In the genomic region with DNA sequence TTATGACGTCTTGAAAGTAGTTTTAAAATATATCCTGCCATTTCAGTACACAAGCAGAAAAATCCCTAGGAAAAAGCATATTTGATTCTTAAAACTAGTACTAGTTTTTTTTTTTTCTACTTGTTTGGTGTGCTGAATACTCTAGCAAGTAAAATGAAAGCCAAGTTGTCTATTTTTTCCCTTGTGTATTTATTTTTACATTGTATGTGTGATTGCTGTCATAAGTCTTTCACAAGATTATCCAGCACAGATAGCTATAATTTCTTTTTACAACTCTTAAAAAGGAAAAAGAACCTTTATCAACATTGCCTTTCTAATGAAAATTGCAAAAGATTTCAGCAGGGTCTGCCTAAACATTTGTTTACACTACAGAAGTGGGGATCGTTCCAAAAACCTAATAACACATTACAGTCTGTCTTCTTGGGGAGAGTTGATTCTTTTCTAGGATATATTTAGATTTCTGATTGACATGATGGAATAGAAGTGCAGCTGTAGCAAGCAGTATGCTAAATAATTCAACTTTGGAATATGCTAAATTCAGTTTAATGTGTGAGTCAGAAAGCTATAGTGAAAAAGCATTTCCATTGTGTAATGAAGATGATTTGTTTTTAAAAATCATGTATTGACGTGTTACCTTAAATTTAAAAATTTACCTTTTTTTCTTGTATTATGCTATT, we compare ENCODE assay signal across 9 cellular contexts. TPM values are rescaled to one million over a fixed set of nuclear protein-coding genes. Genes with fewer than 3 reads are reported as not detected.
DNase-seq lines count a peak whose midpoint lies in the region; ATAC-seq, FAIRE-seq and TF ChIP-seq lines count a peak whose summit lies in the region.
"Had no signal": no experiment of that assay in that cellular context is flagged by ENCODE, and none has a peak within 500 bp of the region (broad histone marks: within the 10 kb centered on the region; RNA-seq: fewer than 3 reads in every experiment).

No MANE protein-coding gene starts in this region.

- FAIRE-seq in G401.6 (lab: Jason Lieb, UNC): peak; percentile 11

- H3K4me1 ChIP-seq in OCI-LY1 (ENCODE audit: insufficient read depth, low read length, severe bottlenecking) (peaks cover 54% of the 10 kb centered on the region), ovary (ENCODE audit: insufficient read depth) (peaks cover 1% of the 10 kb centered on the region)

- no peak overlapping the region for H3K27ac ChIP-seq in OCI-LY1 (ENCODE audit: low read depth, low read length, poor library complexity, severe bottlenecking)
- H3K27ac ChIP-seq in ovary: no peak overlapping the region

- DNase-seq in endothelial cell (ENCODE audit: low spot score) (no peak), ovary (no peak), mucosa of gallbladder (ENCODE audit: low spot score) (no peak)
- DNase-seq in stimulated activated CD4-positive, alpha-beta T cell treated with anti-CD3 and anti-CD28 coated beads, Interleukin-2, amount 100 ng/mL, for 48 hours: no peak

- H3K27me3 Mint-ChIP-seq in endothelial cell (ENCODE audit: unreplicated experiment): peaks cover 3% of the 10 kb centered on the region

- H3K36me3 Mint-ChIP-seq in endothelial cell (ENCODE audit: low read depth, unreplicated experiment): peaks cover 6% of the 10 kb centered on the region

- peak overlapping the region; percentile 98 for H3K4me3 Mint-ChIP-seq in endothelial cell (ENCODE audit: unreplicated experiment)

- peak overlapping the region; percentile 100 for H3K9ac ChIP-seq in OCI-LY1 (ENCODE audit: low read length)

- ATAC-seq in GM21723 (IDR thresholded peaks at IDR 0.05; ENCODE audit: unreplicated experiment): no peak
- no peak for ATAC-seq in GM18861 (IDR thresholded peaks at IDR 0.05; ENCODE audit: unreplicated experiment)

- H3F3A ChIP-seq in OCI-LY1 (ENCODE audit: insufficient read depth, low read length): no peaks in the 10 kb centered on the region

- TF ChIP-seq CTCF in OCI-LY1 (IDR thresholded peaks at IDR 0.05; ENCODE audit: low read length): no peak
- no peak for TF ChIP-seq CTCF in endothelial cell (IDR thresholded peaks at IDR 0.05; ENCODE audit: unreplicated experiment)
- TF ChIP-seq CTCF in ovary (IDR thresholded peaks at IDR 0.05): no peak

- intact Hi-C loops in ovary (cut with DNase I): no loop called here

- H3K9me3 ChIP-seq in OCI-LY1 (ENCODE audit: low read length) (no peaks in the 10 kb centered on the region), ovary (no peaks in the 10 kb centered on the region)

- peak overlapping the region; percentile 97 for H3K4me2 ChIP-seq in OCI-LY1 (ENCODE audit: low read length)

- TF ChIP-seq EP300 in ovary (IDR thresholded peaks at IDR 0.05): no peak

- peaks cover 21% of the 10 kb centered on the region for H3K4me1 Mint-ChIP-seq in endothelial cell (ENCODE audit: unreplicated experiment)

- peak overlapping the region; percentile 44 for H3K27ac Mint-ChIP-seq in endothelial cell (ENCODE audit: unreplicated experiment)

- H3K36me3 ChIP-seq in OCI-LY1 (ENCODE audit: insufficient read depth, low read length) (peaks cover 43% of the 10 kb centered on the region), ovary (no peaks in the 10 kb centered on the region)

- H3K4me3 ChIP-seq in OCI-LY1 (ENCODE audit: low read depth, low read length, poor library complexity, severe bottlenecking): peak overlapping the region; percentile 94
- peak overlapping the region; percentile 91 for H3K4me3 ChIP-seq in ovary
- H3K4me3 ChIP-seq: lung had no signal

- H4K20me1 ChIP-seq in OCI-LY1 (ENCODE audit: insufficient read depth, low read length): peaks cover 10% of the 10 kb centered on the region; the same call in 1 of the 2 replicates

- no peak overlapping the region for H2AFZ ChIP-seq in OCI-LY1 (ENCODE audit: low read length)

- TF ChIP-seq POLR2A in ovary (IDR thresholded peaks at IDR 0.05): no peak

- no peaks in the 10 kb centered on the region for H3K9me3 Mint-ChIP-seq in endothelial cell (ENCODE audit: unreplicated experiment)

- 20 to 24% (median 21%) methylated on average over 3 of the region's 3 CpGs for WGBS in ovary, 3 donors

- H3K27me3 ChIP-seq in OCI-LY1 (ENCODE audit: insufficient read depth, low read length): no peaks in the 10 kb centered on the region
- no peaks in the 10 kb centered on the region for H3K27me3 ChIP-seq in ovary

- peaks cover 91% of the 10 kb centered on the region for H3K79me2 ChIP-seq in OCI-LY1 (ENCODE audit: insufficient read depth, low read length)

- H3K9me2 ChIP-seq in OCI-LY1 (ENCODE audit: low read depth, low read length): no peaks in the 10 kb centered on the region

RNA-seq across cellular contexts. Expression of a gene that starts 2.5 kb away (rescaled TPM):
- 47.4 TPM for total RNA-seq in endothelial cell (ENCODE audit: unreplicated experiment)
- 10 to 100 TPM; 14.0 to 47.3 (median 33.2) TPM for total RNA-seq in ovary
- polyA plus RNA-seq in ovary: 10 to 100 TPM; 14.5 to 27.5 TPM
- 58.1 TPM for total RNA-seq in mucosa of gallbladder
